ENCODE assay signal across 14 cellular contexts in genomic region chr12:93449277-93449676, GRCh38.
DNase-seq lines count a peak whose midpoint lies in the region; ATAC-seq and TF ChIP-seq lines count a peak whose summit lies in the region.
"Had no signal": no experiment of that assay in that cellular context is flagged by ENCODE, and none has a peak within 500 bp of the region (broad histone marks: within the 10 kb centered on the region; RNA-seq: fewer than 3 reads in every experiment).

No MANE protein-coding gene starts in this region.

- no peak overlapping the region for H3K4me3 ChIP-seq in foreskin fibroblast (ENCODE audit: low read depth in 1 of 2, low read length in 2 of 2)

- no peak for TF ChIP-seq CTCF in foreskin fibroblast (IDR thresholded peaks at IDR 0.05; ENCODE audit: low read depth, low read length)

- in situ Hi-C loops in ACHN (cut with HindIII; ENCODE audit: low pct_ligation_motif_present, low pct_unique_long_range_greater_than_20kb, low sequenced_read_pairs), result no loop called here

- CTCF ChIA-PET in activated naive CD4-positive, alpha-beta T cell treated with anti-CD3 and anti-CD28 coated beads, Interleukin-2, amount 10 ng/mL, durations not matched to agents 7 days and 5 days (lab: Charles Lee), result interaction anchor here (0.9 kb wide), 1 partner anchor 120 kb away, joined by 3 read pairs; no protein-coding TSS in a partner anchor

- peaks cover 25% of the 10 kb centered on the region for H3K4me1 Mint-ChIP-seq in activated naive CD4-positive, alpha-beta T cell treated with anti-CD3 and anti-CD28 coated beads, Interleukin-2, amount 10 ng/mL, durations not matched to agents 7 days and 5 days
- H3K4me1 Mint-ChIP-seq in stimulated activated naive B cell treated with anti-CD40 and anti-IgM and Interleukin-4, amounts not matched to agents 10 μg/mL and 1 μg/mL and 100 μg/mL, for 72 hours, result peaks cover 13 to 14% of the 10 kb centered on the region in 2 donors

- H3K27me3 Mint-ChIP-seq in activated naive CD4-positive, alpha-beta T cell treated with anti-CD3 and anti-CD28 coated beads, Interleukin-2, amount 10 ng/mL, durations not matched to agents 7 days and 5 days, result peaks cover 10% of the 10 kb centered on the region
- H3K27me3 Mint-ChIP-seq in stimulated activated naive B cell treated with anti-CD40 and anti-IgM and Interleukin-4, amounts not matched to agents 10 μg/mL and 1 μg/mL and 100 μg/mL, for 72 hours, result no peaks in the 10 kb centered on the region

- ATAC-seq in GM21825 (IDR thresholded peaks at IDR 0.05; ENCODE audit: unreplicated experiment) (peak; percentile 91), HG03442 (IDR thresholded peaks at IDR 0.05; ENCODE audit: unreplicated experiment) (peak; percentile 84)
- peak; percentile 97 to 99 for ATAC-seq in stimulated activated naive B cell treated with anti-CD40 and anti-IgM and Interleukin-4, amounts not matched to agents 10 μg/mL and 1 μg/mL and 100 μg/mL, for 72 hours (replicated peaks)

- no peaks in the 10 kb centered on the region for H3K9me3 Mint-ChIP-seq in activated naive CD4-positive, alpha-beta T cell treated with anti-CD3 and anti-CD28 coated beads, Interleukin-2, amount 10 ng/mL, durations not matched to agents 7 days and 5 days
- H3K9me3 Mint-ChIP-seq in stimulated activated naive B cell treated with anti-CD40 and anti-IgM and Interleukin-4, amounts not matched to agents 10 μg/mL and 1 μg/mL and 100 μg/mL, for 72 hours, result no peaks in the 10 kb centered on the region

- no peak for DNase-seq in activated naive CD4-positive, alpha-beta T cell treated with anti-CD3 and anti-CD28 coated beads, Interleukin-2, amount 10 ng/mL, durations not matched to agents 7 days and 5 days
- DNase-seq in activated naive CD4-positive, alpha-beta T cell treated with anti-CD3 and anti-CD28 coated beads, Interleukin-2, amount 50 U/mL, for 16 hours, result no peak
- no peak for DNase-seq in stimulated activated naive B cell treated with anti-CD40 and anti-IgM and Interleukin-4, amounts not matched to agents 10 μg/mL and 1 μg/mL and 100 μg/mL, for 72 hours
- DNase-seq in ACHN, result no peak
- DNase-seq in foreskin fibroblast, result no peak
- DNase-seq in GDM1 (lab: John Stamatoyannopoulos, UW), result no peak
- DNase-seq: activated CD4-positive, alpha-beta T cell treated with anti-CD3 and anti-CD28 coated beads, Interleukin-2, amount 50 U/mL, for 48 hours; effector CD8-positive, alpha-beta T cell; glutamatergic neuron; left ventricle myocardium superior; NCI-H226; SHP77 had no signal

- no peaks in the 10 kb centered on the region for H3K36me3 Mint-ChIP-seq in activated naive CD4-positive, alpha-beta T cell treated with anti-CD3 and anti-CD28 coated beads, Interleukin-2, amount 10 ng/mL, durations not matched to agents 7 days and 5 days
- H3K36me3 Mint-ChIP-seq in stimulated activated naive B cell treated with anti-CD40 and anti-IgM and Interleukin-4, amounts not matched to agents 10 μg/mL and 1 μg/mL and 100 μg/mL, for 72 hours, result no peaks in the 10 kb centered on the region

- H3K27ac Mint-ChIP-seq in activated naive CD4-positive, alpha-beta T cell treated with anti-CD3 and anti-CD28 coated beads, Interleukin-2, amount 10 ng/mL, durations not matched to agents 7 days and 5 days, result peak overlapping the region; percentile 46
- no peak overlapping the region for H3K27ac Mint-ChIP-seq in stimulated activated naive B cell treated with anti-CD40 and anti-IgM and Interleukin-4, amounts not matched to agents 10 μg/mL and 1 μg/mL and 100 μg/mL, for 72 hours

- no peak overlapping the region for H3K4me3 Mint-ChIP-seq in activated naive CD4-positive, alpha-beta T cell treated with anti-CD3 and anti-CD28 coated beads, Interleukin-2, amount 10 ng/mL, durations not matched to agents 7 days and 5 days
- H3K4me3 Mint-ChIP-seq in stimulated activated naive B cell treated with anti-CD40 and anti-IgM and Interleukin-4, amounts not matched to agents 10 μg/mL and 1 μg/mL and 100 μg/mL, for 72 hours, result no peak overlapping the region
